ENCODE assay signal across 1 cellular context in genomic region chr16:8963825-8964441, GRCh38.
A peak's percentile ranks its signal among the peaks of the same experiment; 100 is the strongest.
TF ChIP-seq lines count a peak whose summit lies in the region.

TSS of gene USP7 (minus strand) at chr16:8963906. CDS start at chr16:8963285, 621 bp downstream.

TF ChIP-seq in HepG2, 621 proteins besides CTCF, POLR2A, EP300 and RAD21 (continued from another document and continues in another):
- no peak for TF ChIP-seq ZNF597 (CRISPR knock-in tag; IDR thresholded peaks at IDR 0.05)
- TF ChIP-seq KLF6 (CRISPR knock-in tag; IDR thresholded peaks at IDR 0.05): peak; percentile 37; the same call in 1 of the 2 replicates
- TF ChIP-seq KMT2B (CRISPR knock-in tag; IDR thresholded peaks at IDR 0.05): peak; percentile 56; the same call in 1 of the 2 replicates
- TF ChIP-seq ZNF280D (CRISPR knock-in tag; IDR thresholded peaks at IDR 0.05): 0 out of 2 replicates have a peak, but pooled peaks have one; percentile 33
- no peak for TF ChIP-seq ASH2L (IDR thresholded peaks at IDR 0.05; ENCODE audit: insufficient read length, low read depth, low read length)
- no peak for TF ChIP-seq ZC3H4 (CRISPR knock-in tag; IDR thresholded peaks at IDR 0.05; ENCODE audit: borderline replicate concordance)
- TF ChIP-seq ARNTL (CRISPR knock-in tag; IDR thresholded peaks at IDR 0.05): peak; percentile 51
- no peak for TF ChIP-seq TRAFD1 (CRISPR knock-in tag; IDR thresholded peaks at IDR 0.05; ENCODE audit: borderline replicate concordance)
- TF ChIP-seq HOXA5 (CRISPR knock-in tag; IDR thresholded peaks at IDR 0.05): peak; percentile 61; the same call in 1 of the 2 replicates
- TF ChIP-seq ZNF441 (CRISPR knock-in tag; IDR thresholded peaks at IDR 0.05; ENCODE audit: borderline replicate concordance): peak; percentile 87
- peak; percentile 48; the same call in 1 of the 2 replicates for TF ChIP-seq ZNF460 (CRISPR knock-in tag; IDR thresholded peaks at IDR 0.05; ENCODE audit: borderline replicate concordance)
- TF ChIP-seq ATF7-NPFF (CRISPR knock-in tag; IDR thresholded peaks at IDR 0.05; ENCODE audit: low read depth): peak; percentile 50; the same call in 1 of the 2 replicates
- TF ChIP-seq HMGA1 (CRISPR knock-in tag; conservative IDR thresholded peaks at IDR 0.05): no peak
- TF ChIP-seq CCDC6 (CRISPR knock-in tag; IDR thresholded peaks at IDR 0.05): peak; percentile 51
- peak; percentile 87; the same call in 1 of the 2 replicates for TF ChIP-seq JDP2 (CRISPR knock-in tag; IDR thresholded peaks at IDR 0.05; ENCODE audit: borderline replicate concordance)
- no peak for TF ChIP-seq ZNF644 (CRISPR knock-in tag; IDR thresholded peaks at IDR 0.05; ENCODE audit: low read depth)
- TF ChIP-seq MIER3 (CRISPR knock-in tag; IDR thresholded peaks at IDR 0.05; ENCODE audit: borderline replicate concordance): no peak
- no peak; the same call in 1 of the 2 replicates for TF ChIP-seq ZNF710 (CRISPR knock-in tag; IDR thresholded peaks at IDR 0.05; ENCODE audit: borderline replicate concordance)
- TF ChIP-seq ZNF30 (CRISPR knock-in tag; IDR thresholded peaks at IDR 0.05): no peak
- TF ChIP-seq PITX1 (CRISPR knock-in tag; IDR thresholded peaks at IDR 0.05): no peak
- peak; percentile 85 for TF ChIP-seq MYPOP (CRISPR knock-in tag; IDR thresholded peaks at IDR 0.05)
- peak; percentile 69 for TF ChIP-seq ZNF563 (CRISPR knock-in tag; IDR thresholded peaks at IDR 0.05)
- no peak for TF ChIP-seq ZNF34 (CRISPR knock-in tag; IDR thresholded peaks at IDR 0.05; ENCODE audit: borderline replicate concordance)
- peak; percentile 38; the same call in 1 of the 2 replicates for TF ChIP-seq SAFB2 (CRISPR knock-in tag; IDR thresholded peaks at IDR 0.05; ENCODE audit: borderline replicate concordance, low read depth)
- no peak for TF ChIP-seq MIXL1 (CRISPR knock-in tag; IDR thresholded peaks at IDR 0.05)
- no peak for TF ChIP-seq THAP8 (CRISPR knock-in tag; IDR thresholded peaks at IDR 0.05; ENCODE audit: borderline replicate concordance)
- no peak for TF ChIP-seq ZNF282 (IDR thresholded peaks at IDR 0.05; ENCODE audit: partially characterized antibody)
- peak; percentile 63; the same call in 1 of the 2 replicates for TF ChIP-seq ZNF124 (CRISPR knock-in tag; IDR thresholded peaks at IDR 0.05)
- no peak for TF ChIP-seq NFATC3 (CRISPR knock-in tag; IDR thresholded peaks at IDR 0.05)
- TF ChIP-seq MLX (CRISPR knock-in tag; IDR thresholded peaks at IDR 0.05): no peak
- no peak; the same call in 1 of the 2 replicates for TF ChIP-seq ZNF160 (CRISPR knock-in tag; IDR thresholded peaks at IDR 0.05)
- no peak for TF ChIP-seq E2F1 (CRISPR knock-in tag; IDR thresholded peaks at IDR 0.05)
- no peak for TF ChIP-seq ZFP1 (CRISPR knock-in tag; IDR thresholded peaks at IDR 0.05)
- TF ChIP-seq RARG (CRISPR knock-in tag; IDR thresholded peaks at IDR 0.05; ENCODE audit: low read depth): no peak
- TF ChIP-seq GFI1 (CRISPR knock-in tag; IDR thresholded peaks at IDR 0.05; ENCODE audit: borderline replicate concordance): no peak
- TF ChIP-seq ESRRA (CRISPR knock-in tag; IDR thresholded peaks at IDR 0.05; ENCODE audit: low read depth): no peak
- no peak for TF ChIP-seq FOXM1 (CRISPR knock-in tag; IDR thresholded peaks at IDR 0.05)
- no peak for TF ChIP-seq ZSCAN22 (CRISPR knock-in tag; IDR thresholded peaks at IDR 0.05)
- TF ChIP-seq ATF1 (CRISPR knock-in tag; IDR thresholded peaks at IDR 0.05): no peak
- TF ChIP-seq MTERF4 (CRISPR knock-in tag; IDR thresholded peaks at IDR 0.05): peak; percentile 85; the same call in 1 of the 2 replicates
- peak; percentile 39; the same call in 1 of the 2 replicates for TF ChIP-seq SALL2 (CRISPR knock-in tag; IDR thresholded peaks at IDR 0.05)
- no peak for TF ChIP-seq ARHGAP35 (CRISPR knock-in tag; IDR thresholded peaks at IDR 0.05; ENCODE audit: borderline replicate concordance)
- no peak for TF ChIP-seq ZNF530 (CRISPR knock-in tag; IDR thresholded peaks at IDR 0.05; ENCODE audit: low read depth)
- TF ChIP-seq ZNF800 (CRISPR knock-in tag; IDR thresholded peaks at IDR 0.05): no peak
- TF ChIP-seq E2F2 (CRISPR knock-in tag; IDR thresholded peaks at IDR 0.05; ENCODE audit: borderline replicate concordance): no peak
- no peak for TF ChIP-seq ZNF576 (CRISPR knock-in tag; IDR thresholded peaks at IDR 0.05)
- no peak for TF ChIP-seq ZNF280B (CRISPR knock-in tag; IDR thresholded peaks at IDR 0.05; ENCODE audit: borderline replicate concordance)
- TF ChIP-seq PHB2 (IDR thresholded peaks at IDR 0.05; ENCODE audit: partially characterized antibody): no peak
